13 cellular contexts compared by ENCODE assay signal in the genomic region with DNA sequence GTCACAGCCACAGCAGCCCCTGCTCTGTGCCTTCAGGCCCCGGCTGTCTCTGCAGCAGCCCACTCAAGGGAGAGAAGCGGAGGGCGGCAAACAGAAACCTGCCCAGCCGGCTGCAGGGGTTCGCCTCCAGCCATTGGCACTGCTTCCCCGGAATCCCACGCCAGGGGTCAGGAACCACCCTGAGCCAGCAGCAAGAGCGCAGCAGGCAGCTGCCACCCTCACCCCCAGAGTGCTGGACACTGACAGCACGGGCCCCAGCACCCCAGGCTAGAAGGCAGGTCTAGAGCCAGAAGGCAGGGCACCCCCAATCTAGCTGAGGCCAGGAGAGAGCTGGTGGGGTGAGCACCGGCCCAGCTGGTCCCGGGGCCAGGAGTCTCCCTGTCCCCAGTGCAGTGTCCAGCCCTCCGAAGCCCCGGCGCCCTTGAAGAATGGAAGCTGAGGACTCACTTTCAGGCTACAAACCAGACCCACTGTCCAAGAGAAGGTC. TPM values are rescaled to one million over a fixed set of nuclear protein-coding genes. Genes with fewer than 3 reads are reported as not detected.
DNase-seq lines count a peak whose midpoint lies in the region; ATAC-seq, FAIRE-seq and TF ChIP-seq lines count a peak whose summit lies in the region.
"Had no signal": no experiment of that assay in that cellular context is flagged by ENCODE, and none has a peak within 500 bp of the region (broad histone marks: within the 10 kb centered on the region; RNA-seq: fewer than 3 reads in every experiment).

No MANE protein-coding gene starts in this region.

- H3K36me3 ChIP-seq in ovary: no peaks in the 10 kb centered on the region

- TF ChIP-seq RAD21 in A549 (conservative IDR thresholded peaks at IDR 0.05 in 1 of 2, IDR thresholded peaks at IDR 0.05 in 1 of 2): no peak

- intact Hi-C loops in ovary (cut with DNase I): loop anchor here in 3 of 4 donors (10.0 kb wide), 3 partner anchors 89 to 359 kb away; no protein-coding TSS in a partner anchor

- no peaks in the 10 kb centered on the region for H3K9me3 Mint-ChIP-seq in activated T-helper 17 cell treated with anti-CD3 and anti-CD28 coated beads, Interleukin-2, amount 50 U/mL, for 72 hours
- H3K9me3 Mint-ChIP-seq in naive B cell: no peaks in the 10 kb centered on the region
- H3K9me3 Mint-ChIP-seq in osteocyte (ENCODE audit: unreplicated experiment): no peaks in the 10 kb centered on the region

- no peak for FAIRE-seq in A549 (lab: Jason Lieb, UNC)
- peak; percentile 44 for FAIRE-seq in GM12892 (lab: Jason Lieb, UNC)
- FAIRE-seq: astrocyte, endometrium had no signal

- no peak overlapping the region for H3K4me3 ChIP-seq in A549
- H3K4me3 ChIP-seq in ovary: no peak overlapping the region

- TF ChIP-seq POLR2A in A549 (IDR thresholded peaks at IDR 0.05; ENCODE audit: low read length) (no peak), GM12892 (IDR thresholded peaks at IDR 0.05; ENCODE audit: low read depth, low read length) (no peak; the same call in 1 of the 2 replicates), ovary (IDR thresholded peaks at IDR 0.05) (no peak)

- no peaks in the 10 kb centered on the region for H3K27me3 ChIP-seq in ovary

- H3K36me3 Mint-ChIP-seq in activated T-helper 17 cell treated with anti-CD3 and anti-CD28 coated beads, Interleukin-2, amount 50 U/mL, for 72 hours (ENCODE audit: low read depth): peaks cover 46% of the 10 kb centered on the region
- H3K36me3 Mint-ChIP-seq in naive B cell: no peaks in the 10 kb centered on the region
- no peaks in the 10 kb centered on the region for H3K36me3 Mint-ChIP-seq in osteocyte (ENCODE audit: unreplicated experiment)

- no peaks in the 10 kb centered on the region for H3K27me3 Mint-ChIP-seq in activated T-helper 17 cell treated with anti-CD3 and anti-CD28 coated beads, Interleukin-2, amount 50 U/mL, for 72 hours
- H3K27me3 Mint-ChIP-seq in naive B cell (no peaks in the 10 kb centered on the region), osteocyte (ENCODE audit: unreplicated experiment) (no peaks in the 10 kb centered on the region)

- CTCF ChIA-PET in A549 (lab: Yijun Ruan, JAX): interaction anchor here (0.9 to 19.6 kb wide), 12 partner anchors 9 to 233 kb away, joined by 3 to 755 read pairs (median 4); a partner anchor contains a TSS

- H3K4me1 Mint-ChIP-seq in activated T-helper 17 cell treated with anti-CD3 and anti-CD28 coated beads, Interleukin-2, amount 50 U/mL, for 72 hours: peaks cover 6% of the 10 kb centered on the region
- H3K4me1 Mint-ChIP-seq in naive B cell (peaks cover 43 to 77% (median 67%) of the 10 kb centered on the region in 3 donors), osteocyte (ENCODE audit: unreplicated experiment) (peaks cover 18% of the 10 kb centered on the region)

- TF ChIP-seq EP300 in A549 (IDR thresholded peaks at IDR 0.05) (no peak), ovary (IDR thresholded peaks at IDR 0.05) (no peak)

- no peak overlapping the region for H3K27ac ChIP-seq in A549
- H3K27ac ChIP-seq in ovary: no peak overlapping the region

- H3K9me3 ChIP-seq in A549 (no peaks in the 10 kb centered on the region), ovary (no peaks in the 10 kb centered on the region)

- WGBS in A549 (ENCODE audit: missing lambda C conversion rate): 85% methylated on average over 14 of the region's 14 CpGs
- 86 to 89% (median 88%) methylated on average over 12 to 14 of the region's 14 CpGs for WGBS in ovary, 3 donors

- H3K4me2 ChIP-seq in A549: no peak overlapping the region

- POLR2A ChIA-PET in A549 (lab: Yijun Ruan, JAX): no interaction called here

- no peak for TF ChIP-seq CTCF in A549 (IDR thresholded peaks at IDR 0.05)
- TF ChIP-seq CTCF in ovary (IDR thresholded peaks at IDR 0.05): no peak
- no peak for TF ChIP-seq CTCF in osteocyte (IDR thresholded peaks at IDR 0.05)

- peak overlapping the region; percentile 96 for H3K4me3 Mint-ChIP-seq in activated T-helper 17 cell treated with anti-CD3 and anti-CD28 coated beads, Interleukin-2, amount 50 U/mL, for 72 hours
- peak overlapping the region in 6 of 8 donors; percentile 80 to 91 (median 88) for H3K4me3 Mint-ChIP-seq in naive B cell
- H3K4me3 Mint-ChIP-seq in osteocyte (ENCODE audit: unreplicated experiment): no peak overlapping the region

- peaks cover 12% of the 10 kb centered on the region for H3K4me1 ChIP-seq in A549
- H3K4me1 ChIP-seq in ovary (ENCODE audit: insufficient read depth): peaks cover 9% of the 10 kb centered on the region

- peak overlapping the region; percentile 89 for H3K27ac Mint-ChIP-seq in activated T-helper 17 cell treated with anti-CD3 and anti-CD28 coated beads, Interleukin-2, amount 50 U/mL, for 72 hours
- H3K27ac Mint-ChIP-seq in naive B cell: peak overlapping the region; percentile 98 to 100 (median 100)
- H3K27ac Mint-ChIP-seq in osteocyte (ENCODE audit: unreplicated experiment): no peak overlapping the region

- DNase-seq in A549 (ENCODE audit: low read depth in 1 of 2, low spot score in 1 of 2) (no peak), GM12892 (ENCODE audit: insufficient read length) (peak; percentile 14), naive B cell (no peak), ovary (no peak), osteocyte (ENCODE audit: extremely low spot score, unreplicated experiment) (no peak)
- DNase-seq: activated CD4-positive, CD25-positive, alpha-beta regulatory T cell treated with anti-CD3 and anti-CD28 coated beads, Interleukin-2, amount 50 U/mL, for 72 hours; KG1; Right ventricle myocardium superior had no signal

- ATAC-seq in A549 (peak; percentile 5 to 9; a peak in 3 of 6 replicates), naive B cell (ENCODE audit: low read depth in 2 of 2) (no peak), HG02885 (IDR thresholded peaks at IDR 0.05; ENCODE audit: poor library complexity, unreplicated experiment) (no peak), GM18861 (IDR thresholded peaks at IDR 0.05; ENCODE audit: unreplicated experiment) (no peak)
- ATAC-seq in activated T-helper 17 cell treated with anti-CD3 and anti-CD28 coated beads, Interleukin-2, amount 50 U/mL, for 72 hours (replicated peaks): no peak

TF ChIP-seq in A549, 52 proteins besides CTCF, POLR2A, EP300 and RAD21 (continues in another document):
- no peak for TF ChIP-seq ZC3H11A (IDR thresholded peaks at IDR 0.05)
- TF ChIP-seq, protein P1, sequence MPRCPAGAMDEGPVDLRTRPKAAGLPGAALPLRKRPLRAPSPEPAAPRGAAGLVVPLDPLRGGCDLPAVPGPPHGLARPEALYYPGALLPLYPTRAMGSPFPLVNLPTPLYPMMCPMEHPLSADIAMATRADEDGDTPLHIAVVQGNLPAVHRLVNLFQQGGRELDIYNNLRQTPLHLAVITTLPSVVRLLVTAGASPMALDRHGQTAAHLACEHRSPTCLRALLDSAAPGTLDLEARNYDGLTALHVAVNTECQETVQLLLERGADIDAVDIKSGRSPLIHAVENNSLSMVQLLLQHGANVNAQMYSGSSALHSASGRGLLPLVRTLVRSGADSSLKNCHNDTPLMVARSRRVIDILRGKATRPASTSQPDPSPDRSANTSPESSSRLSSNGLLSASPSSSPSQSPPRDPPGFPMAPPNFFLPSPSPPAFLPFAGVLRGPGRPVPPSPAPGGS (IDR thresholded peaks at IDR 0.05): no peak
- TF ChIP-seq, protein P2, sequence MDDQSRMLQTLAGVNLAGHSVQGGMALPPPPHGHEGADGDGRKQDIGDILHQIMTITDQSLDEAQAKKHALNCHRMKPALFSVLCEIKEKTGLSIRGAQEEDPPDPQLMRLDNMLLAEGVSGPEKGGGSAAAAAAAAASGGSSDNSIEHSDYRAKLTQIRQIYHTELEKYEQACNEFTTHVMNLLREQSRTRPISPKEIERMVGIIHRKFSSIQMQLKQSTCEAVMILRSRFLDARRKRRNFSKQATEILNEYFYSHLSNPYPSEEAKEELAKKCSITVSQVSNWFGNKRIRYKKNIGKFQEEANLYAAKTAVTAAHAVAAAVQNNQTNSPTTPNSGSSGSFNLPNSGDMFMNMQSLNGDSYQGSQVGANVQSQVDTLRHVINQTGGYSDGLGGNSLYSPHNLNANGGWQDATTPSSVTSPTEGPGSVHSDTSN (IDR thresholded peaks at IDR 0.05): no peak

RNA-seq across cellular contexts. Expression of a gene that starts 8.3 kb away (rescaled TPM):
- 13.8 and 21.5 TPM in 2 replicates for polyA plus RNA-seq in A549 (2011; rRNA removed)
- polyA plus RNA-seq in A549 (2012; cell fraction: cytosol; rRNA removed): 25.8 and 37.7 TPM in 2 replicates
- polyA plus RNA-seq in A549 (2012; cell fraction: nucleus; rRNA removed): 22.8 and 37.0 TPM in 2 replicates
- polyA plus RNA-seq in A549 (2017; fragmentation: RNase III; extraction: RNeasy Plus Mini Kit Qiagen cat#74134 plus additional on column Dnase treatment): 11.4 to 12.9 TPM (median 12.8 TPM) in 3 replicates
- polyA minus RNA-seq in A549 (2011; rRNA and poly(A)+ RNA removed): 7.6 and 8.8 TPM in 2 replicates
- polyA plus RNA-seq in GM12892 (2012; ENCODE audit: missing spikeins): 48.7 TPM
- total RNA-seq in activated T-helper 17 cell treated with anti-CD3 and anti-CD28 coated beads, Interleukin-2, amount 50 U/mL, for 72 hours: 100 to 1,000 TPM; 173 to 187 TPM
- polyA plus RNA-seq in naive B cell (ENCODE audit: low read depth in 6 of 6): 1 to 10 TPM; 2.5 to 6.2 (median 4.6) TPM
- 10 to 100 TPM in 6 of 7 donors, 1 to 10 TPM in 1; 6.8 to 21.9 (median 14.4) TPM for total RNA-seq in ovary
- polyA plus RNA-seq in ovary: 10 to 100 TPM in 1 of 2 donors, 1 to 10 TPM in 1; 3.6 to 13.9 TPM
- 30.1 and 32.2 TPM in 2 replicates for total RNA-seq in osteocyte

RNA-seq across cellular contexts. Expression of a gene that starts 33.2 kb away (rescaled TPM):
- polyA plus RNA-seq in A549 (2011; rRNA removed) (7.2 and 8.2 TPM in 2 replicates), A549 (2017; fragmentation: RNase III; extraction: RNeasy Plus Mini Kit Qiagen cat#74134 plus additional on column Dnase treatment) (6.6 to 8.5 TPM (median 8.1 TPM) in 3 replicates), naive B cell (ENCODE audit: low read depth in 6 of 6) (under 1 TPM in 5 of 6 donors, not detected in 1; 0.09 to 0.71 (median 0.22) TPM), ovary (1 to 10 TPM; 1.4 to 1.9 TPM)
- polyA plus RNA-seq in A549 (2012; cell fraction: cytosol; rRNA removed): 5.1 and 6.1 TPM in 2 replicates
- 5.8 and 6.8 TPM in 2 replicates for polyA plus RNA-seq in A549 (2012; cell fraction: nucleus; rRNA removed)
- 8.3 and 16.6 TPM in 2 replicates for polyA minus RNA-seq in A549 (2011; rRNA and poly(A)+ RNA removed)
- polyA plus RNA-seq in GM12892 (2012; ENCODE audit: missing spikeins): 4.6 TPM
- 10 to 100 TPM; 15.5 to 17.4 TPM for total RNA-seq in activated T-helper 17 cell treated with anti-CD3 and anti-CD28 coated beads, Interleukin-2, amount 50 U/mL, for 72 hours
- total RNA-seq in ovary (1 to 10 TPM; 1.3 to 4.3 (median 2.6) TPM), osteocyte (0.73 and 0.99 TPM in 2 replicates)

RNA-seq across cellular contexts. Expression of a gene that starts 34.6 kb away (rescaled TPM):
- 0.57 and 0.86 TPM in 2 replicates for polyA plus RNA-seq in A549 (2011; rRNA removed)
- 1.5 and 2.2 TPM in 2 replicates for polyA plus RNA-seq in A549 (2012; cell fraction: cytosol; rRNA removed)
- polyA plus RNA-seq in A549 (2012; cell fraction: nucleus; rRNA removed): 12.3 and 14.6 TPM in 2 replicates
- polyA plus RNA-seq in A549 (2017; fragmentation: RNase III; extraction: RNeasy Plus Mini Kit Qiagen cat#74134 plus additional on column Dnase treatment): 0.88 to 1.7 TPM (median 1.0 TPM) in 3 replicates
- polyA minus RNA-seq in A549 (2011; rRNA and poly(A)+ RNA removed): 3.3 and 5.0 TPM in 2 replicates
- polyA plus RNA-seq in GM12892 (2012; ENCODE audit: missing spikeins): 0.42 TPM
- 1 to 10 TPM in 1 of 2 donors, under 1 TPM in 1; 0.85 to 2.1 TPM for total RNA-seq in activated T-helper 17 cell treated with anti-CD3 and anti-CD28 coated beads, Interleukin-2, amount 50 U/mL, for 72 hours
- under 1 TPM in 2 of 6 donors, not detected in 4; 0.20 to 0.38 TPM for polyA plus RNA-seq in naive B cell (ENCODE audit: low read depth in 6 of 6)
- total RNA-seq in ovary: 1 to 10 TPM; 1.1 to 3.8 (median 1.5) TPM
- 1 to 10 TPM in 1 of 2 donors, under 1 TPM in 1; 0.42 to 1.9 TPM for polyA plus RNA-seq in ovary
- total RNA-seq in osteocyte: 6.3 and 7.3 TPM in 2 replicates

Comparison
In these comparisons a context has a peak if more than half of its experiments do, and no peak if none do; other contexts are left out.
1. ATAC-seq: peak in A549 (2 of 2); none in activated T-helper 17 cell treated with anti-CD3 and anti-CD28 coated beads, Interleukin-2, amount 50 U/mL, for 72 hours (single experiment), naive B cell (0 of 2), HG02885 (single experiment) and GM18861 (single experiment).